9 cellular contexts compared by ENCODE assay signal in genomic region chr3:70926835-70927234, GRCh38.
"Had no signal": no experiment of that assay in that cellular context is flagged by ENCODE, and none has a peak within 500 bp of the region (broad histone marks: within the 10 kb centered on the region; RNA-seq: fewer than 3 reads in every experiment).

No MANE protein-coding gene starts in this region.

- DNase-seq: GM23248, GOT3, H7, HFFc6 had no signal

- H3K4me1 ChIP-seq: HAP-1 had no signal

- H3K4me3 ChIP-seq: GM23248, HAP-1, K562 had no signal

- H3K4me3 Mint-ChIP-seq: HFFc6 had no signal

- ATAC-seq: HCT116, HepG2, K562 had no signal

- H3K27ac ChIP-seq: GM23248, HL-60 had no signal

- H3K27ac Mint-ChIP-seq: HFFc6 had no signal

- H3K9ac ChIP-seq: GM23248 had no signal

- H2AFZ ChIP-seq: GM23248 had no signal

- H3K36me3 ChIP-seq: HAP-1 had no signal
